Comparison of ENCODE assay signal across 8 cellular contexts in the genomic region with DNA sequence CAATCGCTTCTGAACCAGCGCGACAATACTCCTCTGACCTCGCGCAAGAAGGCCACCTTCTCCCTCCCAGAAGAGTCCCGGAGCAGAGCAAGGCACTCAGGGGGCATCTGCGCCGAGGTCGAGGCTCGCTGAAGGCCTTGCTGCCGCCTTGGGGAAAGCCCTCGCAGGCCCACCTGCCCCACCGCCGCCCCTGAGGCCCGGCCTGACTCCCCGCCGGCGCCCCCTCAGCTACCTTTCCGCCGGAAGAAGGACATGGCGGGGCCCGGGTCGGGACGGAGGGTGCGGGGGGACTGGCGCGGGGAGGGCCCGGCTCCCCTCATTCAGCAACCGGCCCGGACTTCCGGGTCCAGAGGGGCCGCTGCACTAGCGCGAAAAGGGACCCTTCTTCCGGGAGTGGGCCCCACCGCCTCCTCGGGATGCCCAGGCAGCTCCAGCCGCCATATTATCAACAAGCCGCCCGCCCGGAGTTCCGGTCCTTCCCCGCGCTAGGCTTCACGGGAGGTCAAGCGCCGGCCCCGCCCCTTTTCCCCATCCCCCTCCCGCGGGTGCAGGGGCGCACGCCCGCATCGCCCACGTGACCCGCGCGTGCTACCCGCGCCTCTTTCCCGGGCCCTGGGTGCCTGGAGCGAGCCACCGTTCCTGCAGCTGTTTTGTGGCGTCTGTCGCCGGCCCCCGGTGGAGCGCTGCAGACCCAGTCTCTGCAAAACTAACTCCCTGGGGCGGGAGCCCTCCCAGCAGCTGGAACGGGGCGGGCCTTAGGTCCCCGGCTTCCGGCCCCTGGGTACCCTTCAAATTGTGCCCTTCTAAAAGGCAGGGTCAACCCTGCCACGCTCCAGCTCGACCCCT. TPM values are rescaled to one million over a fixed set of nuclear protein-coding genes. Genes with fewer than 3 reads are reported as not detected.
DNase-seq lines count a peak whose midpoint lies in the region; ATAC-seq and TF ChIP-seq lines count a peak whose summit lies in the region.

A gene with protein sequence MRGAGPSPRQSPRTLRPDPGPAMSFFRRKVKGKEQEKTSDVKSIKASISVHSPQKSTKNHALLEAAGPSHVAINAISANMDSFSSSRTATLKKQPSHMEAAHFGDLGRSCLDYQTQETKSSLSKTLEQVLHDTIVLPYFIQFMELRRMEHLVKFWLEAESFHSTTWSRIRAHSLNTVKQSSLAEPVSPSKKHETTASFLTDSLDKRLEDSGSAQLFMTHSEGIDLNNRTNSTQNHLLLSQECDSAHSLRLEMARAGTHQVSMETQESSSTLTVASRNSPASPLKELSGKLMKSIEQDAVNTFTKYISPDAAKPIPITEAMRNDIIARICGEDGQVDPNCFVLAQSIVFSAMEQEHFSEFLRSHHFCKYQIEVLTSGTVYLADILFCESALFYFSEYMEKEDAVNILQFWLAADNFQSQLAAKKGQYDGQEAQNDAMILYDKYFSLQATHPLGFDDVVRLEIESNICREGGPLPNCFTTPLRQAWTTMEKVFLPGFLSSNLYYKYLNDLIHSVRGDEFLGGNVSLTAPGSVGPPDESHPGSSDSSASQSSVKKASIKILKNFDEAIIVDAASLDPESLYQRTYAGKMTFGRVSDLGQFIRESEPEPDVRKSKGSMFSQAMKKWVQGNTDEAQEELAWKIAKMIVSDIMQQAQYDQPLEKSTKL (minus strand): TSS at position 469 of the 846 bp plus-strand sequence. CDS start 149 bp downstream, at position 320.

- no peaks in the 10 kb centered on the region for H3K9me3 ChIP-seq in DOHH2 (ENCODE audit: control insufficient read depth, insufficient read depth, low read length)
- H3K9me3 ChIP-seq in KOPT-K1 (ENCODE audit: insufficient read depth, low read length, poor library complexity, severe bottlenecking): no peaks in the 10 kb centered on the region

- H3K4me1 Mint-ChIP-seq in activated T-helper 17 cell treated with anti-CD3 and anti-CD28 coated beads, Interleukin-2, amount 50 U/mL, for 72 hours: peaks cover 32% of the 10 kb centered on the region
- peaks cover 26% of the 10 kb centered on the region for H3K4me1 Mint-ChIP-seq in nephron
- H3K4me1 Mint-ChIP-seq in stimulated activated naive CD8-positive, alpha-beta T cell treated with anti-CD3 and anti-CD28 coated beads, Interleukin-15, Interleukin-2, amounts not matched to agents 100 ng/mL and 50 ng/mL, for 24 hours (ENCODE audit: low read depth): peaks cover 49% of the 10 kb centered on the region

- H3K27ac Mint-ChIP-seq in activated T-helper 17 cell treated with anti-CD3 and anti-CD28 coated beads, Interleukin-2, amount 50 U/mL, for 72 hours: peak within 1 kb of the TSS; percentile 94
- peak within 1 kb of the TSS; percentile 98 to 99 (median 99) for H3K27ac Mint-ChIP-seq in nephron
- peak within 1 kb of the TSS; percentile 99 for H3K27ac Mint-ChIP-seq in stimulated activated naive CD8-positive, alpha-beta T cell treated with anti-CD3 and anti-CD28 coated beads, Interleukin-15, Interleukin-2, amounts not matched to agents 100 ng/mL and 50 ng/mL, for 24 hours

- peaks cover 34% of the 10 kb centered on the region for H3K4me1 ChIP-seq in DOHH2 (ENCODE audit: control insufficient read depth, low read length)

- H3K36me3 ChIP-seq in DOHH2 (ENCODE audit: control insufficient read depth, low read length) (peaks cover 45% of the 10 kb centered on the region), KOPT-K1 (ENCODE audit: insufficient read depth, low read length) (peaks cover 34% of the 10 kb centered on the region)

- H4K20me1 ChIP-seq in DOHH2 (ENCODE audit: control insufficient read depth, insufficient read depth, low read depth, low read length): peaks cover 12% of the 10 kb centered on the region

- H3K27me3 ChIP-seq in DOHH2 (ENCODE audit: control insufficient read depth, low read length): no peaks in the 10 kb centered on the region

- H3K4me3 ChIP-seq in DOHH2 (ENCODE audit: low read length): peak within 1 kb of the TSS; percentile 86
- H3K4me3 ChIP-seq in fibroblast of pulmonary artery (replicated peaks; ENCODE audit: low read depth, low read length): peak within 1 kb of the TSS; percentile 89

- peaks cover 60% of the 10 kb centered on the region for H3K79me2 ChIP-seq in DOHH2 (ENCODE audit: control insufficient read depth, low read length)

- peak; percentile 74 for ATAC-seq in GM21786 (IDR thresholded peaks at IDR 0.05; ENCODE audit: unreplicated experiment)
- peak; percentile 83 for ATAC-seq in activated T-helper 17 cell treated with anti-CD3 and anti-CD28 coated beads, Interleukin-2, amount 50 U/mL, for 72 hours (replicated peaks)

- H3K27me3 Mint-ChIP-seq in activated T-helper 17 cell treated with anti-CD3 and anti-CD28 coated beads, Interleukin-2, amount 50 U/mL, for 72 hours: no peaks in the 10 kb centered on the region
- no peaks in the 10 kb centered on the region for H3K27me3 Mint-ChIP-seq in nephron (ENCODE audit: low read depth)
- no peaks in the 10 kb centered on the region for H3K27me3 Mint-ChIP-seq in stimulated activated naive CD8-positive, alpha-beta T cell treated with anti-CD3 and anti-CD28 coated beads, Interleukin-15, Interleukin-2, amounts not matched to agents 100 ng/mL and 50 ng/mL, for 24 hours

- peak within 1 kb of the TSS; percentile 90 for H3K4me2 ChIP-seq in DOHH2 (ENCODE audit: low read length)

- no peaks in the 10 kb centered on the region for H3K9me3 Mint-ChIP-seq in activated T-helper 17 cell treated with anti-CD3 and anti-CD28 coated beads, Interleukin-2, amount 50 U/mL, for 72 hours
- no peaks in the 10 kb centered on the region for H3K9me3 Mint-ChIP-seq in nephron
- H3K9me3 Mint-ChIP-seq in stimulated activated naive CD8-positive, alpha-beta T cell treated with anti-CD3 and anti-CD28 coated beads, Interleukin-15, Interleukin-2, amounts not matched to agents 100 ng/mL and 50 ng/mL, for 24 hours: peaks cover 4% of the 10 kb centered on the region

- DNase-seq in RKO (ENCODE audit: low spot score) (peak; percentile 86), fibroblast of pulmonary artery (ENCODE audit: low read depth) (peak; percentile 83)

- peaks cover 4% of the 10 kb centered on the region; the same call in 1 of the 2 replicates for H3F3A ChIP-seq in DOHH2 (ENCODE audit: control insufficient read depth, insufficient read depth)

- H3K36me3 Mint-ChIP-seq in activated T-helper 17 cell treated with anti-CD3 and anti-CD28 coated beads, Interleukin-2, amount 50 U/mL, for 72 hours (ENCODE audit: low read depth): peaks cover 53% of the 10 kb centered on the region
- peaks cover 30% of the 10 kb centered on the region for H3K36me3 Mint-ChIP-seq in nephron (ENCODE audit: low read depth)
- H3K36me3 Mint-ChIP-seq in stimulated activated naive CD8-positive, alpha-beta T cell treated with anti-CD3 and anti-CD28 coated beads, Interleukin-15, Interleukin-2, amounts not matched to agents 100 ng/mL and 50 ng/mL, for 24 hours (ENCODE audit: low read depth): peaks cover 35% of the 10 kb centered on the region

- H3K9me2 ChIP-seq in DOHH2 (replicated peaks; ENCODE audit: control insufficient read depth, low read length): no peaks in the 10 kb centered on the region

- TF ChIP-seq CTCF in DOHH2 (IDR thresholded peaks at IDR 0.05; ENCODE audit: low read depth, low read length, poor library complexity, severe bottlenecking): no peak
- TF ChIP-seq CTCF in fibroblast of pulmonary artery (IDR thresholded peaks at IDR 0.05; ENCODE audit: low read length, missing control alignments): no peak
- no peak for TF ChIP-seq CTCF in nephron (IDR thresholded peaks at IDR 0.05; ENCODE audit: unreplicated experiment in 3 of 3)

- peak within 1 kb of the TSS; percentile 93 for H3K27ac ChIP-seq in DOHH2 (ENCODE audit: low read depth, low read length)
- peak within 1 kb of the TSS; percentile 89 for H3K27ac ChIP-seq in KOPT-K1 (ENCODE audit: low read depth, low read length, poor library complexity, severe bottlenecking)

- peak within 1 kb of the TSS; percentile 96 for H3K4me3 Mint-ChIP-seq in activated T-helper 17 cell treated with anti-CD3 and anti-CD28 coated beads, Interleukin-2, amount 50 U/mL, for 72 hours
- H3K4me3 Mint-ChIP-seq in nephron: peak within 1 kb of the TSS; percentile 97 to 99 (median 98)
- peak within 1 kb of the TSS; percentile 90 for H3K4me3 Mint-ChIP-seq in stimulated activated naive CD8-positive, alpha-beta T cell treated with anti-CD3 and anti-CD28 coated beads, Interleukin-15, Interleukin-2, amounts not matched to agents 100 ng/mL and 50 ng/mL, for 24 hours

RNA-seq across cellular contexts. Expression of the gene that starts here (rescaled TPM):
- 10 to 100 TPM; 38.8 to 64.1 TPM for total RNA-seq in activated T-helper 17 cell treated with anti-CD3 and anti-CD28 coated beads, Interleukin-2, amount 50 U/mL, for 72 hours

Comparison
In these comparisons a context has a peak if more than half of its experiments do, and no peak if none do; other contexts are left out.
1. Peak in every context shown above with its lines: DNase-seq, ATAC-seq, H3K4me3 ChIP-seq and H3K27ac ChIP-seq.